In genomic region chr9:17699615-17700315, GRCh38 we compare ENCODE assay signal across 14 cellular contexts.
DNase-seq lines count a peak whose midpoint lies in the region; ATAC-seq and TF ChIP-seq lines count a peak whose summit lies in the region.
"Had no signal": no experiment of that assay in that cellular context is flagged by ENCODE, and none has a peak within 500 bp of the region (broad histone marks: within the 10 kb centered on the region; RNA-seq: fewer than 3 reads in every experiment).

No MANE protein-coding gene starts in this region.

- H3K36me3 ChIP-seq in smooth muscle cell (ENCODE audit: low read depth) (no peaks in the 10 kb centered on the region), Caco-2 (ENCODE audit: control insufficient read depth, insufficient read depth, low read length) (no peaks in the 10 kb centered on the region), heart right ventricle (no peaks in the 10 kb centered on the region)

- no peaks in the 10 kb centered on the region for H3K36me3 Mint-ChIP-seq in Caco-2 (ENCODE audit: insufficient read depth, unreplicated experiment)
- H3K36me3 Mint-ChIP-seq: CD14-positive monocyte; CD8-positive, alpha-beta T cell had no signal

- H3K9me3 ChIP-seq in smooth muscle cell (replicated peaks; ENCODE audit: low read depth) (no peaks in the 10 kb centered on the region), Caco-2 (no peaks in the 10 kb centered on the region), heart right ventricle (no peaks in the 10 kb centered on the region)

- H3F3A ChIP-seq in smooth muscle cell (ENCODE audit: low read depth) = no peaks in the 10 kb centered on the region

- no peak overlapping the region for H3K27ac Mint-ChIP-seq in Caco-2 (ENCODE audit: unreplicated experiment)
- H3K27ac Mint-ChIP-seq: CD14-positive monocyte; CD8-positive, alpha-beta T cell; GM23338 had no signal

- DNase-seq in DMS 273 treated with DMSO at 0.1 percent for 48 hours (lab: John Stamatoyannopoulos, UW) (peak; percentile 85), M059J (ENCODE audit: low read depth) (peak; percentile 21), NCI-H82 (lab: John Stamatoyannopoulos, UW) (peak; percentile 6), smooth muscle cell (lab: John Stamatoyannopoulos, UW; ENCODE audit: unreplicated experiment) (no peak), Caco-2 (no peak), SIG-M5 treated with dmso at 0.1 percent for 504 hours (lab: John Stamatoyannopoulos, UW; ENCODE audit: unreplicated experiment) (no peak), heart right ventricle (no peak)
- DNase-seq: CD8-positive, alpha-beta T cell; COR-L47; DMS79; GDM1; H7 had no signal

- no peak overlapping the region for H3K9ac ChIP-seq in smooth muscle cell (ENCODE audit: low read depth)

- H3K79me2 ChIP-seq in smooth muscle cell (ENCODE audit: low read depth) = no peaks in the 10 kb centered on the region

- no peak overlapping the region for H2AFZ ChIP-seq in smooth muscle cell (ENCODE audit: low read depth)
- H2AFZ ChIP-seq: GM23338 had no signal

- H3K9me3 Mint-ChIP-seq in Caco-2 (ENCODE audit: unreplicated experiment) = no peaks in the 10 kb centered on the region
- H3K9me3 Mint-ChIP-seq: GM23338 had no signal

- H3K4me3 Mint-ChIP-seq in Caco-2 (ENCODE audit: unreplicated experiment) = no peak overlapping the region
- H3K4me3 Mint-ChIP-seq: CD14-positive monocyte; CD8-positive, alpha-beta T cell; GM23338 had no signal

- no TSS peak for BruUV-seq in Caco-2 (replicated peaks; lab: Mats Ljungman, UMichigan)

- H4K20me1 ChIP-seq in smooth muscle cell (ENCODE audit: low read depth) = no peaks in the 10 kb centered on the region

- H3K27ac ChIP-seq in smooth muscle cell (ENCODE audit: low read depth) (no peak overlapping the region), heart right ventricle (no peak overlapping the region)

- WGBS in smooth muscle cell (ENCODE audit: low lambda C conversion rate) = 93% methylated on average over 3 of the region's 3 CpGs
- WGBS in heart right ventricle, 2 donors = 72 to 77% methylated on average over 3 of the region's 3 CpGs

- peak overlapping the region; percentile 31 for H3K4me2 ChIP-seq in smooth muscle cell
- H3K4me2 ChIP-seq: GM23338 had no signal

- no peaks in the 10 kb centered on the region for H3K27me3 Mint-ChIP-seq in Caco-2 (ENCODE audit: insufficient read depth, unreplicated experiment)

- no peak for TF ChIP-seq CTCF in smooth muscle cell (IDR thresholded peaks at IDR 0.05; ENCODE audit: borderline replicate concordance, insufficient read depth, poor library complexity, severe bottlenecking)
- TF ChIP-seq CTCF in Caco-2 (IDR thresholded peaks at IDR 0.05; ENCODE audit: insufficient read depth in 1 of 2, low read depth in 1 of 2, low read length in 1 of 2, severe bottlenecking in 1 of 2, unreplicated experiment in 1 of 2) = no peak
- no peak for TF ChIP-seq CTCF in heart right ventricle (IDR thresholded peaks at IDR 0.05)

- H3K27me3 ChIP-seq in smooth muscle cell (ENCODE audit: low read depth) (peaks cover 13% of the 10 kb centered on the region), Caco-2 (replicated peaks; ENCODE audit: control insufficient read depth, insufficient read depth, low read length) (no peaks in the 10 kb centered on the region), heart right ventricle (no peaks in the 10 kb centered on the region)

- no peaks in the 10 kb centered on the region for H3K4me1 Mint-ChIP-seq in Caco-2 (ENCODE audit: low read depth, unreplicated experiment)
- H3K4me1 Mint-ChIP-seq: CD14-positive monocyte, GM23338 had no signal

- no peaks in the 10 kb centered on the region for H3K4me1 ChIP-seq in smooth muscle cell (ENCODE audit: low read depth)
- H3K4me1 ChIP-seq in Caco-2 = no peaks in the 10 kb centered on the region
- H3K4me1 ChIP-seq in heart right ventricle = no peaks in the 10 kb centered on the region

- ATAC-seq in heart right ventricle = no peak
- ATAC-seq: CD8-positive, alpha-beta T cell; GM23338 had no signal

- CTCF ChIA-PET in Caco-2 (lab: Charles Lee) = no interaction called here

- intact Hi-C loops in Caco-2 (cut with micrococcal nuclease; ENCODE audit: unreplicated experiment) = no loop called here
- intact Hi-C loops in heart right ventricle (cut with DNase I) = no loop called here

- H3K4me3 ChIP-seq in smooth muscle cell (no peak overlapping the region), Caco-2 (ENCODE audit: low read depth, low read length) (no peak overlapping the region), heart right ventricle (no peak overlapping the region)
- H3K4me3 ChIP-seq: GM23338 had no signal

- POLR2A ChIA-PET in Caco-2 (lab: Charles Lee) = no interaction called here

Comparison
In these comparisons a context has a peak if more than half of its experiments do, and no peak if none do; other contexts are left out.
1. DNase-seq: peak in DMS 273 treated with DMSO at 0.1 percent for 48 hours (single experiment), M059J (single experiment) and NCI-H82 (single experiment); none in smooth muscle cell (single experiment), Caco-2 (0 of 2), SIG-M5 treated with dmso at 0.1 percent for 504 hours (single experiment) and heart right ventricle (0 of 2).